Comparison of ENCODE assay signal across 19 cellular contexts in the genomic region with DNA sequence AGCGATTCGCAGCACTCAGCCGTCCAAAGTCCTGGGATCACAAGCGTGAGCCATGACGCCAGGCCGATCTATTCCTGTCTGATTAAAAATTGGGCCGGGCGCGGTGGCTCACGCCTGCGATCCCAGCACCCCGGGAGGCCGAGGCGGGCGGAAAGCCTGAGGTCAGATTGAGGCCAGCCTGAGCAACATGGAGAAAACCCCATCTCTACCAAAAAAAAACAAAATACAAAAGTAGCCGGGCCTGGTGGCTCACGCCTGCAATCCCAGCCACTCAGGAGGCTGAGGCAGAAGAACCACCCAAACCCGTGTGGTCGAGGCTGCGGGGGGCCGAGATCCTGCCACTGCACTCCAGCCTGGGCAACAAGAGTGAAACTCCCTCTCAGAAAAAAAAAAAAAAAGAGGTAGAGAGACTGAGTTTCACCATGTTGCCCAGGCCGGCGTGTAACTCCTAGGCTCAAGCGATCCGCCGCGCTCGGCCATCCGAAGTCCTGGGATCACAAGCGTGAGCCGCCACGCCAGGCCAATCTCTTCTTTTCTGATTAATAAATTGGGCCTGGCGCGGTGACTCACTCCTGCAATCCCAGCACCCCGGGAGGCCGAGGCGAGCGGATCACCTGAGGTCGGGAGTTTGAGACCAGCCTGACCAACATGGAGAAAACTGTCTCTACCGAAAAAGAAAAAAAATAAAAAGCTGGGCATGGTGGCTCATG. TPM values are rescaled to one million over a fixed set of nuclear protein-coding genes. Genes with fewer than 3 reads are reported as not detected.
"Had no signal": no experiment of that assay in that cellular context is flagged by ENCODE, and none has a peak within 500 bp of the region (broad histone marks: within the 10 kb centered on the region; RNA-seq: fewer than 3 reads in every experiment).

No MANE protein-coding gene starts in this region.

RNA-seq across cellular contexts. Expression of a gene that starts 18.5 kb away (rescaled TPM):
- total RNA-seq: mammary epithelial cell, suprapubic skin, transverse colon, vagina had no signal

RNA-seq across cellular contexts. Expression of a gene that starts 39.0 kb away (rescaled TPM):
- total RNA-seq: left cardiac atrium; left lobe of liver; left ventricle myocardium superior; lower lobe of right lung; mammary epithelial cell; mucosa of gallbladder; naive thymus-derived CD8-positive, alpha-beta T cell; neural crest cell; osteoblast; posterior vena cava; psoas muscle; sigmoid colon; spleen; subcutaneous adipose tissue; suprapubic skin; transverse colon; upper lobe of left lung; urinary bladder; vagina had no signal
